1 cellular context compared by ENCODE assay signal in genomic region chr21:27269646-27270045, GRCh38.
TF ChIP-seq lines count a peak whose summit lies in the region.

No MANE protein-coding gene starts in this region.

TF ChIP-seq in IMR-90, 13 proteins besides CTCF, POLR2A, EP300 and RAD21 (continued from another document):
- no peak for TF ChIP-seq USF2 (IDR thresholded peaks at IDR 0.05; ENCODE audit: low read depth, low read length)
TF ChIP-seq in IMR-90: peak in this region for 5.
